In the genomic region with DNA sequence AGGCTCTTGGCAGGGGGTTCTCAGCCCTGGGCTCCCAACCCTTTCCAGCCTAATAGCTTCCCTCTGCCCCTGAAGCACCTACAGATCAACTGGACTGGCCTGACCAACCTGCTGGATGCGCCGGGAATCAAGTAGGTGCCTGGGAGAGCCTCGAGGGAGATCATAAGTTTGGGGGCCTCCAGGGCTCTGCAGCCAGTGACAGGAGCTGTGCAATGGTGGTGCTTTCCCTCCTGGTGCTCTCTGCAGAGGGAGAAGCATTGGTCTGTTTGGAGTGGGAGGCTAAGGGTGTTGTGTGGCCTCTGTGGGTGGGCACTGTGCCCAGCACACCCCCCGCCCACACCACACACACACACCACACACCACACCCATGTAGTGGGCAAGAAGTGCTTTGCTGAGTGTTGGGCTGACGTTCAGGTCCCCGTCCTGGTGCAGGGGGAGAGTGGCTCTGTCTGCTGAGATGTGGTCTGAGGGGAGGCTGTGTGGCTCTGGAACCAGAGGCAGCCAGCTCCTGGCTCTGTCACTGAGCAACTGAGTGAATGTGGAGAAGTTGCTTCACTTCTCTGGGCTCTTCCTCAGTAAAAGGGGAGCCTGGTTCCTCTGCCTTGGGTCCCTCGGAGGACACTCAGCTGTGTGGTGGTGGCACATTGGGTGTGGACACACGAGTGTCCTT, we compare ENCODE assay signal across 1 cellular context.
TF ChIP-seq lines count a peak whose summit lies in the region.

No MANE protein-coding gene starts in this region.

TF ChIP-seq in HEK293, 187 proteins besides CTCF, POLR2A, EP300 and RAD21:
- TF ChIP-seq ZNF792 (tag by site-specific recombination; IDR thresholded peaks at IDR 0.05) (no peak), ZNF777 (tag by site-specific recombination; IDR thresholded peaks at IDR 0.05; ENCODE audit: borderline replicate concordance) (no peak), ZFHX2 (tag by site-specific recombination; conservative IDR thresholded peaks at IDR 0.05) (peak; percentile 84), SETDB1 (IDR thresholded peaks at IDR 0.05; ENCODE audit: insufficient read length, low read length) (no peak), ZNF433 (tag by site-specific recombination; IDR thresholded peaks at IDR 0.05; ENCODE audit: low read depth) (no peak), ZNF585B (tag by site-specific recombination; IDR thresholded peaks at IDR 0.05) (no peak), EGR2 (tag by site-specific recombination; IDR thresholded peaks at IDR 0.05; ENCODE audit: low read depth) (peak; percentile 83), ZNF211 (tag by site-specific recombination; IDR thresholded peaks at IDR 0.05; ENCODE audit: low read depth) (no peak), ZNF629 (tag by site-specific recombination; IDR thresholded peaks at IDR 0.05) (no peak)
